In the genomic region with DNA sequence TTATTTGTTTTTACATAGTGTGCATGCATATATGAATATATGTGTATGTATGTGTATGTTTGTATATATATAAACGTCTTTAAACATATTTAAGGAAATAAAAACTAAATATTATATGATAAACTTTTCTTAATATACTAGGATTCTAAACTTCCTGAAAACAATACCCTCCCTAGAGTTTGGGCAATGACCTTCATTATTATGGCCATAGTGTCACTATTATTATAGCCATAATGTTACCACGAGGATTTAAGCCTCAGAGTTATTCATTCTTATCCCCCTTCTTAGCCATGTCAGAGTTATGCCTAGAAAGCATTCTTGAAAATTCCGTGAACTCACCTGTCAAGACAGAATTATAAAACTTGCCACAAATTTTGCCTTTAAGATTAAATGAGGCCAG, we compare ENCODE assay signal across 23 cellular contexts.
"Had no signal": no experiment of that assay in that cellular context is flagged by ENCODE, and none has a peak within 500 bp of the region (broad histone marks: within the 10 kb centered on the region; RNA-seq: fewer than 3 reads in every experiment).

No MANE protein-coding gene starts in this region.

- H3K27me3 Mint-ChIP-seq: activated CD8-positive, alpha-beta T cell treated with anti-CD3 and anti-CD28 coated beads for 36 hours; activated naive CD8-positive, alpha-beta T cell treated with anti-CD3 and anti-CD28 coated beads, Interleukin-2, amount 50 U/mL, for 24 hours; activated T-cell treated with anti-CD3 and anti-CD28 coated beads, Interleukin-2, amount 50 U/mL, for 24 hours; central memory CD8-positive, alpha-beta T cell; naive B cell had no signal

- H3K9me3 Mint-ChIP-seq: activated CD8-positive, alpha-beta T cell treated with anti-CD3 and anti-CD28 coated beads for 36 hours; activated naive CD4-positive, alpha-beta T cell treated with anti-CD3 and anti-CD28 coated beads for 36 hours; activated naive CD8-positive, alpha-beta T cell treated with anti-CD3 and anti-CD28 coated beads, Interleukin-2, amount 50 U/mL, for 24 hours; activated T-cell treated with anti-CD3 and anti-CD28 coated beads, Interleukin-2, amount 50 U/mL, for 24 hours; activated T-helper 2 cell treated with anti-CD3 and anti-CD28 coated beads, Interferon-gamma antibody, Interleukin-2, Interleukin-4, amounts not matched to agents 10 μg/mL and 5 μg/mL and 100 μg/mL, durations not matched to agents 14 hours and 24 hours and 36 hours; central memory CD8-positive, alpha-beta T cell; neural crest cell had no signal

- DNase-seq: activated CD4-positive, CD25-positive, alpha-beta regulatory T cell; activated T-cell treated with anti-CD3 and anti-CD28 coated beads, Interleukin-2, amount 50 U/mL, for 24 hours; cortex of kidney; effector CD4-positive, alpha-beta T cell; left ventricle myocardium inferior; mucosa of descending colon; naive B cell; ovary; spleen; stimulated activated naive CD4-positive, alpha-beta T cell treated with Interleukin-2 at 50 U/mL for 16 hours; T-helper 9 cell; thyroid gland had no signal

- H3K36me3 ChIP-seq: esophagus muscularis mucosa, gastroesophageal sphincter, heart left ventricle, left ventricle myocardium inferior, ovary, sigmoid colon, spleen, thyroid gland, uterus had no signal

- H3K4me1 ChIP-seq: heart left ventricle, left ventricle myocardium inferior, spleen, thyroid gland, uterus had no signal

- H3K4me3 ChIP-seq: esophagus muscularis mucosa, gastroesophageal sphincter, heart left ventricle, left ventricle myocardium inferior, mucosa of descending colon, ovary, sigmoid colon, spleen, thyroid gland, uterus had no signal

- H3K27ac ChIP-seq: heart left ventricle, left ventricle myocardium inferior, ovary, spleen, thyroid gland had no signal

- H3K4me3 Mint-ChIP-seq: activated CD8-positive, alpha-beta T cell treated with anti-CD3 and anti-CD28 coated beads for 36 hours; activated naive CD4-positive, alpha-beta T cell treated with anti-CD3 and anti-CD28 coated beads for 36 hours; activated naive CD8-positive, alpha-beta T cell treated with anti-CD3 and anti-CD28 coated beads, Interleukin-2, amount 50 U/mL, for 24 hours; activated T-cell treated with anti-CD3 and anti-CD28 coated beads, Interleukin-2, amount 50 U/mL, for 24 hours; central memory CD8-positive, alpha-beta T cell; naive B cell had no signal

- H3K27ac Mint-ChIP-seq: activated CD8-positive, alpha-beta T cell treated with anti-CD3 and anti-CD28 coated beads for 36 hours; activated naive CD4-positive, alpha-beta T cell treated with anti-CD3 and anti-CD28 coated beads for 36 hours; activated naive CD8-positive, alpha-beta T cell treated with anti-CD3 and anti-CD28 coated beads, Interleukin-2, amount 50 U/mL, for 24 hours; activated T-cell treated with anti-CD3 and anti-CD28 coated beads, Interleukin-2, amount 50 U/mL, for 24 hours; naive B cell had no signal

- H3K27me3 ChIP-seq: esophagus muscularis mucosa, gastroesophageal sphincter, heart left ventricle, ovary, sigmoid colon, spleen, thyroid gland, uterus had no signal

- ATAC-seq: mucosa of descending colon had no signal

- H3K36me3 Mint-ChIP-seq: naive B cell had no signal

- H3K9me3 ChIP-seq: esophagus muscularis mucosa, gastroesophageal sphincter, heart left ventricle, left ventricle myocardium inferior, mucosa of descending colon, ovary, sigmoid colon, spleen, thyroid gland, uterus had no signal

- H3K4me1 Mint-ChIP-seq: central memory CD8-positive, alpha-beta T cell; naive B cell had no signal
